In the genomic region with DNA sequence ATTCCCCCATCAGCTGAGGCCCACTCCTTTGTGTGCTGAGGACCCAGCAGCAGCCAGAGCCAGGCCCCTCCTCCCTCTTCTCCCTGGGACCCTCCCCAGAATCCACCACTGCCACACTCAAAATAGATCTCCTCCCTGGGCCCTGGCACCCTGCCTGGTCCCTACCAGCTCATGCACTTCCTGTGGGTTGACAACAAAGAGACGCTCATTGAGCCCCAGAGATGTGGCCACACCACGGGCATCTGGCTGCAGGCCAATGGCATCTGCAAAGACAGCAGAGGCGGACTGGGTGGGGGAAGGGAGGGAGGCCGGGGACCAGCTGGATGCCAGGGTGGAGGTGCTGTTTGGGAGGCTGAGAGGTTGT, we compare ENCODE assay signal across 9 cellular contexts. TPM values are rescaled to one million over a fixed set of nuclear protein-coding genes. Genes with fewer than 3 reads are reported as not detected.
A peak's percentile ranks its signal among the peaks of the same experiment; 100 is the strongest.
DNase-seq lines count a peak whose midpoint lies in the region; ATAC-seq and TF ChIP-seq lines count a peak whose summit lies in the region.
"Had no signal": no experiment of that assay in that cellular context is flagged by ENCODE, and none has a peak within 500 bp of the region (broad histone marks: within the 10 kb centered on the region; RNA-seq: fewer than 3 reads in every experiment).

No MANE protein-coding gene starts in this region.

- H3K9me3 ChIP-seq in SJCRH30 (replicated peaks), result no peaks in the 10 kb centered on the region

- H3K27ac Mint-ChIP-seq in activated naive CD8-positive, alpha-beta T cell treated with anti-CD3 and anti-CD28 coated beads for 36 hours, result no peak overlapping the region

- no peak for ATAC-seq in HG02642 (IDR thresholded peaks at IDR 0.05; ENCODE audit: poor library complexity, unreplicated experiment)
- ATAC-seq in HG02938 (IDR thresholded peaks at IDR 0.05; ENCODE audit: unreplicated experiment), result no peak

- H3K27me3 Mint-ChIP-seq in activated naive CD8-positive, alpha-beta T cell treated with anti-CD3 and anti-CD28 coated beads for 36 hours, result no peaks in the 10 kb centered on the region

- no peak for TF ChIP-seq RAD21 in Ishikawa (IDR thresholded peaks at IDR 0.05; ENCODE audit: low read depth)

- no peak overlapping the region for H3K4me3 ChIP-seq in SJCRH30

- H3K9me3 Mint-ChIP-seq in activated naive CD8-positive, alpha-beta T cell treated with anti-CD3 and anti-CD28 coated beads for 36 hours, result no peaks in the 10 kb centered on the region

- peak; percentile 99 for DNase-seq in COR-L47 (lab: John Stamatoyannopoulos, UW)
- peak; percentile 88 to 92 for DNase-seq in SJCRH30
- peak; percentile 41 for DNase-seq in activated naive CD8-positive, alpha-beta T cell treated with anti-CD3 and anti-CD28 coated beads for 36 hours
- peak; percentile 38 for DNase-seq in stimulated activated CD8-positive, alpha-beta memory T cell treated with anti-CD3 and anti-CD28 coated beads, Interleukin-4, amount 100 ng/mL, for 24 hours (ENCODE audit: low read depth)

- no peak overlapping the region for H3K27ac ChIP-seq in SJCRH30
- peak overlapping the region; percentile 95 for H3K27ac ChIP-seq in layer of hippocampus (ENCODE audit: low read depth, low read length)

- no peaks in the 10 kb centered on the region for H3K36me3 ChIP-seq in SJCRH30

- H3K27me3 ChIP-seq in SJCRH30 (peaks cover 9% of the 10 kb centered on the region; the same call in 1 of the 2 replicates), layer of hippocampus (ENCODE audit: control insufficient read depth, insufficient read depth, low read length) (no peaks in the 10 kb centered on the region)

- peaks cover 11% of the 10 kb centered on the region for H3K4me1 Mint-ChIP-seq in activated naive CD8-positive, alpha-beta T cell treated with anti-CD3 and anti-CD28 coated beads for 36 hours

- TF ChIP-seq EP300 in Ishikawa (IDR thresholded peaks at IDR 0.05; ENCODE audit: borderline replicate concordance), result peak; percentile 76; the same call in 1 of the 2 replicates

- H3K4me3 Mint-ChIP-seq in activated naive CD8-positive, alpha-beta T cell treated with anti-CD3 and anti-CD28 coated beads for 36 hours, result no peak overlapping the region

- peaks cover 19% of the 10 kb centered on the region for H3K4me1 ChIP-seq in SJCRH30

- H3K36me3 Mint-ChIP-seq in activated naive CD8-positive, alpha-beta T cell treated with anti-CD3 and anti-CD28 coated beads for 36 hours, result no peaks in the 10 kb centered on the region

TF ChIP-seq in Ishikawa, 13 proteins besides CTCF, POLR2A, EP300 and RAD21:
- TF ChIP-seq TCF12 (IDR thresholded peaks at IDR 0.05; ENCODE audit: low read depth), result peak; percentile 70
- TF ChIP-seq, protein P1, sequence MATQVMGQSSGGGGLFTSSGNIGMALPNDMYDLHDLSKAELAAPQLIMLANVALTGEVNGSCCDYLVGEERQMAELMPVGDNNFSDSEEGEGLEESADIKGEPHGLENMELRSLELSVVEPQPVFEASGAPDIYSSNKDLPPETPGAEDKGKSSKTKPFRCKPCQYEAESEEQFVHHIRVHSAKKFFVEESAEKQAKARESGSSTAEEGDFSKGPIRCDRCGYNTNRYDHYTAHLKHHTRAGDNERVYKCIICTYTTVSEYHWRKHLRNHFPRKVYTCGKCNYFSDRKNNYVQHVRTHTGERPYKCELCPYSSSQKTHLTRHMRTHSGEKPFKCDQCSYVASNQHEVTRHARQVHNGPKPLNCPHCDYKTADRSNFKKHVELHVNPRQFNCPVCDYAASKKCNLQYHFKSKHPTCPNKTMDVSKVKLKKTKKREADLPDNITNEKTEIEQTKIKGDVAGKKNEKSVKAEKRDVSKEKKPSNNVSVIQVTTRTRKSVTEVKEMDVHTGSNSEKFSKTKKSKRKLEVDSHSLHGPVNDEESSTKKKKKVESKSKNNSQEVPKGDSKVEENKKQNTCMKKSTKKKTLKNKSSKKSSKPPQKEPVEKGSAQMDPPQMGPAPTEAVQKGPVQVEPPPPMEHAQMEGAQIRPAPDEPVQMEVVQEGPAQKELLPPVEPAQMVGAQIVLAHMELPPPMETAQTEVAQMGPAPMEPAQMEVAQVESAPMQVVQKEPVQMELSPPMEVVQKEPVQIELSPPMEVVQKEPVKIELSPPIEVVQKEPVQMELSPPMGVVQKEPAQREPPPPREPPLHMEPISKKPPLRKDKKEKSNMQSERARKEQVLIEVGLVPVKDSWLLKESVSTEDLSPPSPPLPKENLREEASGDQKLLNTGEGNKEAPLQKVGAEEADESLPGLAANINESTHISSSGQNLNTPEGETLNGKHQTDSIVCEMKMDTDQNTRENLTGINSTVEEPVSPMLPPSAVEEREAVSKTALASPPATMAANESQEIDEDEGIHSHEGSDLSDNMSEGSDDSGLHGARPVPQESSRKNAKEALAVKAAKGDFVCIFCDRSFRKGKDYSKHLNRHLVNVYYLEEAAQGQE (IDR thresholded peaks at IDR 0.05; ENCODE audit: low read depth), result no peak
- TF ChIP-seq YY1 (IDR thresholded peaks at IDR 0.05; ENCODE audit: low read depth), result 0 out of 2 replicates have a peak, but pooled peaks have one; percentile 53
- TF ChIP-seq, protein P2, sequence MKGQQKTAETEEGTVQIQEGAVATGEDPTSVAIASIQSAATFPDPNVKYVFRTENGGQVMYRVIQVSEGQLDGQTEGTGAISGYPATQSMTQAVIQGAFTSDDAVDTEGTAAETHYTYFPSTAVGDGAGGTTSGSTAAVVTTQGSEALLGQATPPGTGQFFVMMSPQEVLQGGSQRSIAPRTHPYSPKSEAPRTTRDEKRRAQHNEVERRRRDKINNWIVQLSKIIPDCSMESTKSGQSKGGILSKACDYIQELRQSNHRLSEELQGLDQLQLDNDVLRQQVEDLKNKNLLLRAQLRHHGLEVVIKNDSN (IDR thresholded peaks at IDR 0.05), result no peak
- TF ChIP-seq NFIC (IDR thresholded peaks at IDR 0.05), result peak; percentile 97
- peak; percentile 91 for TF ChIP-seq ZBTB7A (IDR thresholded peaks at IDR 0.05; ENCODE audit: low read depth)
- no peak for TF ChIP-seq TAF1 (IDR thresholded peaks at IDR 0.05; ENCODE audit: low read depth)
- TF ChIP-seq, protein P3, sequence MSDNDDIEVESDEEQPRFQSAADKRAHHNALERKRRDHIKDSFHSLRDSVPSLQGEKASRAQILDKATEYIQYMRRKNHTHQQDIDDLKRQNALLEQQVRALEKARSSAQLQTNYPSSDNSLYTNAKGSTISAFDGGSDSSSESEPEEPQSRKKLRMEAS (IDR thresholded peaks at IDR 0.05), result 0 out of 2 replicates have a peak, but pooled peaks have one; percentile 32
- TF ChIP-seq FOXM1 (IDR thresholded peaks at IDR 0.05; ENCODE audit: borderline replicate concordance, low read depth), result peak; percentile 50; the same call in 1 of the 2 replicates
- TF ChIP-seq CEBPB (IDR thresholded peaks at IDR 0.05), result no peak
- TF ChIP-seq TEAD4 (IDR thresholded peaks at IDR 0.05), result peak; percentile 70
TF ChIP-seq in Ishikawa: peak in this region for 7.

RNA-seq across cellular contexts. Expression of a gene that starts 16.0 kb away (rescaled TPM):
- not detected in 2 replicates for total RNA-seq in SJCRH30 (2014; rRNA removed; shearing (Covaris generic))
- total RNA-seq in activated naive CD8-positive, alpha-beta T cell treated with anti-CD3 and anti-CD28 coated beads for 36 hours, result under 1 TPM in 1 of 2 experiments, not detected in 1; 0.08 TPM
- total RNA-seq: epithelial cell of proximal tubule had no signal

RNA-seq across cellular contexts. Expression of a gene that starts 17.4 kb away (rescaled TPM):
- 0.49 and 0.68 TPM in 2 replicates for total RNA-seq in SJCRH30 (2014; rRNA removed; shearing (Covaris generic))
- total RNA-seq in activated naive CD8-positive, alpha-beta T cell treated with anti-CD3 and anti-CD28 coated beads for 36 hours, result under 1 TPM; 0.27 to 0.54 TPM

RNA-seq across cellular contexts. Expression of a gene that starts 31.7 kb away (rescaled TPM):
- total RNA-seq in SJCRH30 (2014; rRNA removed; shearing (Covaris generic)), result 1.1 and 1.4 TPM in 2 replicates
- total RNA-seq in activated naive CD8-positive, alpha-beta T cell treated with anti-CD3 and anti-CD28 coated beads for 36 hours, result 1 to 10 TPM; 5.4 to 6.0 TPM

RNA-seq across cellular contexts. Expression of a gene that starts 35.5 kb away (rescaled TPM):
- 56.4 and 70.0 TPM in 2 replicates for total RNA-seq in SJCRH30 (2014; rRNA removed; shearing (Covaris generic))
- 10 to 100 TPM; 58.7 to 61.8 TPM for total RNA-seq in activated naive CD8-positive, alpha-beta T cell treated with anti-CD3 and anti-CD28 coated beads for 36 hours

Comparison
In these comparisons a context has a peak if more than half of its experiments do, and no peak if none do; other contexts are left out.
1. DNase-seq: peak in every context shown above with its lines; median percentile 99 in COR-L47; 90 in SJCRH30; 41 in activated naive CD8-positive, alpha-beta T cell treated with anti-CD3 and anti-CD28 coated beads for 36 hours; 38 in stimulated activated CD8-positive, alpha-beta memory T cell treated with anti-CD3 and anti-CD28 coated beads, Interleukin-4, amount 100 ng/mL, for 24 hours.